In the genomic region with DNA sequence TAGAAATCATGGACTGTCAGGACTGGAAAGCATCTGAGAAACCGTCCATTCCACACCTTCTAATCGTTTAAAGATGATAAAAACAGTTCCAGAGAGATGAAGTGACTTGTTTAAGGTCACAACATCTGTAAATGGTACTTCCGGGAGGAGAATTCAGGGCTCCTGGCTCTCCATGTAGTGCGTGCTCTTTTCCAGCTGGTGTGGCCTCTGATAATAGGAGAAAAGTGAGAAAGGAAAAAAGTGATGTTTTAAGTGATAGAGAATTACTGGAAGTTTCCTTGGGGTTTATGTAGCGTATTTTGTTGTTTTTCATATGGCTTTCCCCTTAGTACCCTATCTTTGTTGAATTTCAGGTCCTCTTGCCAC, we compare ENCODE assay signal across 8 cellular contexts. TPM values are rescaled to one million over a fixed set of nuclear protein-coding genes. Genes with fewer than 3 reads are reported as not detected.
DNase-seq lines count a peak whose midpoint lies in the region; ATAC-seq, FAIRE-seq and TF ChIP-seq lines count a peak whose summit lies in the region.

No MANE protein-coding gene starts in this region.

- H3K9ac ChIP-seq in mammary epithelial cell (ENCODE audit: insufficient read depth, low read length): peak overlapping the region; percentile 100

- CTCF ChIA-PET in mammary epithelial cell (lab: Charles Lee; ENCODE audit: low non-redundant PET): interaction anchor here (0.6 kb wide), 1 partner anchor 209 kb away, joined by 4 read pairs; no protein-coding TSS in a partner anchor

- ATAC-seq in HG03571 (IDR thresholded peaks at IDR 0.05; ENCODE audit: unreplicated experiment): peak; percentile 29
- ATAC-seq in mucosa of descending colon: peak; percentile 45
- ATAC-seq in HG03139 (IDR thresholded peaks at IDR 0.05; ENCODE audit: unreplicated experiment): no peak
- no peak for ATAC-seq in HG03439 (IDR thresholded peaks at IDR 0.05; ENCODE audit: unreplicated experiment)

- H3K9me3 ChIP-seq in mammary epithelial cell (replicated peaks; ENCODE audit: insufficient read depth, low read length) (no peaks in the 10 kb centered on the region), mucosa of descending colon (no peaks in the 10 kb centered on the region)

- H3K4me3 ChIP-seq in mammary epithelial cell (replicated peaks in 1 of 3; ENCODE audit: insufficient read depth in 1 of 3, low read depth in 2 of 3, low read length in 3 of 3): peak overlapping the region; percentile 69 to 97 (median 89)
- peak overlapping the region; percentile 72 for H3K4me3 ChIP-seq in mucosa of descending colon

- H3K4me1 ChIP-seq in mammary epithelial cell (ENCODE audit: insufficient read depth, low read length): peaks cover 15% of the 10 kb centered on the region
- H3K4me1 ChIP-seq in mucosa of descending colon (ENCODE audit: low read depth): peaks cover 18% of the 10 kb centered on the region

- TF ChIP-seq CTCF in mammary epithelial cell (conservative IDR thresholded peaks at IDR 0.05 in 1 of 2, IDR thresholded peaks at IDR 0.05 in 1 of 2; ENCODE audit: extremely low read depth in 1 of 2, insufficient read depth in 1 of 2, low read depth in 1 of 2, low read length in 2 of 2): no peak
- TF ChIP-seq CTCF in mucosa of descending colon (IDR thresholded peaks at IDR 0.05): no peak

- H2AFZ ChIP-seq in mammary epithelial cell (ENCODE audit: low read depth, low read length): peak overlapping the region; percentile 100

- H3K27ac ChIP-seq in mammary epithelial cell (ENCODE audit: insufficient read depth, low read depth, low read length): peak overlapping the region; percentile 100

- in situ Hi-C loops in ACHN (cut with HindIII; ENCODE audit: low pct_ligation_motif_present, low pct_unique_long_range_greater_than_20kb, low sequenced_read_pairs): no loop called here
- in situ Hi-C loops in mammary epithelial cell (cut with MboI; ENCODE audit: low sequenced_read_pairs in 2 of 2): no loop called here

- FAIRE-seq in GM19239 (lab: Jason Lieb, UNC): peak; percentile 14

- H4K20me1 ChIP-seq in mammary epithelial cell (ENCODE audit: insufficient read depth, low read length): no peaks in the 10 kb centered on the region

- H3K36me3 ChIP-seq in mammary epithelial cell (ENCODE audit: insufficient read depth, low read length) (peaks cover 20% of the 10 kb centered on the region), mucosa of descending colon (ENCODE audit: low read depth) (no peaks in the 10 kb centered on the region)

- H3K79me2 ChIP-seq in mammary epithelial cell (ENCODE audit: insufficient read depth, low read length): peaks cover 54% of the 10 kb centered on the region

- intact Hi-C loops in mammary epithelial cell (cut with micrococcal nuclease) (no loop called here), mucosa of descending colon (cut with DNase I, micrococcal nuclease) (no loop called here)

- WGBS in mammary epithelial cell (ENCODE audit: low coverage, missing lambda C conversion rate): 21% methylated on average over 5 of the region's 5 CpGs

- DNase-seq in ACHN (peak; percentile 21), GM19239 (ENCODE audit: insufficient read length, low spot score) (no peak), mammary epithelial cell (no peak), mucosa of descending colon (no peak), superior temporal gyrus (ENCODE audit: extremely low spot score) (no peak)

- dilution Hi-C loops in mammary epithelial cell (cut with HindIII; ENCODE audit: low sequenced_read_pairs): no loop called here

- peak overlapping the region; percentile 86 for H3K4me2 ChIP-seq in mammary epithelial cell (ENCODE audit: insufficient read depth, low read depth, low read length)

- TSS peak; percentile 33 for BruUV-seq in mammary epithelial cell (replicated peaks; lab: Mats Ljungman, UMichigan)

- H3K27me3 ChIP-seq in mammary epithelial cell (ENCODE audit: insufficient read depth, low read length): no peaks in the 10 kb centered on the region

RNA-seq across cellular contexts. Expression of gene C2orf49, which starts 0.7 kb away (rescaled TPM):
- total RNA-seq in mammary epithelial cell: 10 to 100 TPM; 16.5 TPM
- polyA plus RNA-seq in mammary epithelial cell: 8.7 TPM
- polyA minus RNA-seq in mammary epithelial cell: 8.0 TPM
- 10 to 100 TPM; 11.0 to 21.0 (median 11.6) TPM for total RNA-seq in mucosa of descending colon

RNA-seq across cellular contexts. Expression of gene TGFBRAP1, which starts 8.5 kb away (rescaled TPM):
- total RNA-seq in mammary epithelial cell: 10 to 100 TPM; 24.6 to 44.8 TPM
- polyA plus RNA-seq in mammary epithelial cell: 9.8 TPM
- 19.2 TPM for polyA minus RNA-seq in mammary epithelial cell
- total RNA-seq in mucosa of descending colon: 10 to 100 TPM; 16.9 to 24.3 (median 20.9) TPM

Comparison
In these comparisons a context has a peak if more than half of its experiments do, and no peak if none do; other contexts are left out.
1. ATAC-seq: peak in HG03571 (single experiment) and mucosa of descending colon (single experiment); none in HG03139 (single experiment) and HG03439 (single experiment).